25 cellular contexts compared by ENCODE assay signal in the genomic region with DNA sequence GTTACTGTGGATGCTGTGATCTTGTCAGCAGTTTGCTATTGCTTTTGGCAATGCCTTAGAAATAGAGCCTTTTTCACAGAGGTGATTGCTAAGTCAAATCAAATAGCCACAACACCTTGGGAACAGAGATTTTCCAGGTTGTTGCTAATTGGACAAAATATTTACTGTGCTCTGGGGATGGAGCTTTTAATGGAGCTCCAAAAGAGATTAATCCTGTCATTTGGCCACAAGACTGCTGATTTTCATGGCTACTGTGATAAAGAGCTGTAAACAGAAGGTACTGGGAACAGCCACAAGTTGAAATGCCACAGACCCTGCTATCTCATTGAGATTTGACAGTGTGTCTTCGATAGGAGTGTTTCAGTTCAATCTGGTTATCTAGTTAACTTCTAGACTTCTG.
"Had no signal": no experiment of that assay in that cellular context is flagged by ENCODE, and none has a peak within 500 bp of the region (broad histone marks: within the 10 kb centered on the region; RNA-seq: fewer than 3 reads in every experiment).

No MANE protein-coding gene starts in this region.

- H3K4me1 ChIP-seq: heart left ventricle, left lung, lower lobe of right lung, right atrium auricular region, spleen, testis, transverse colon had no signal

- H3K36me3 ChIP-seq: heart left ventricle, left lung, lower lobe of right lung, right atrium auricular region, spleen, transverse colon had no signal

- H3K27me3 Mint-ChIP-seq: activated CD4-positive, alpha-beta memory T cell treated with anti-CD3 and anti-CD28 coated beads for 36 hours; activated CD4-positive, alpha-beta T cell treated with anti-CD3 and anti-CD28 coated beads, Interleukin-2, amount 10 ng/mL, durations not matched to agents 24 days and 14 days; natural killer cell treated with Interleukin-12 subunit alpha and Interleukin-12 subunit beta and Interleukin-15 and Interleukin-18, amount 100 ng/mL, for 72 hours had no signal

- H3K4me3 ChIP-seq: heart left ventricle, left lung, lower lobe of right lung, mucosa of descending colon, right atrium auricular region, spleen, testis, transverse colon had no signal

- DNase-seq: activated CD4-positive, alpha-beta memory T cell treated with anti-CD3 and anti-CD28 coated beads for 36 hours; activated CD4-positive, alpha-beta T cell treated with anti-CD3 and anti-CD28 coated beads, Interleukin-2, amount 10 ng/mL, durations not matched to agents 24 days and 14 days; activated CD4-positive, CD25-positive, alpha-beta regulatory T cell treated with anti-CD3 and anti-CD28 coated beads, Interleukin-2, amount 50 U/mL, for 72 hours; activated CD8-positive, alpha-beta memory T cell treated with anti-CD3 and anti-CD28 coated beads, Interleukin-2, amount 50 U/mL, for 4 hours; activated gamma-delta T cell; activated naive CD4-positive, alpha-beta T cell treated with anti-CD3 and anti-CD28 coated beads, Interleukin-2, amount 50 U/mL, for 16 hours; activated T-cell treated with anti-CD3 and anti-CD28 coated beads, Interleukin-2, amount 50 U/mL, for 1 hour; amygdala; central memory CD4-positive, alpha-beta T cell; endodermal cell; foreskin fibroblast; heart left ventricle; hypothalamus; immature natural killer cell; left lung; lower lobe of right lung; mucosa of descending colon; spleen; stimulated activated naive CD8-positive, alpha-beta T cell treated with anti-CD3 and anti-CD28 coated beads, Interleukin-15, Interleukin-2, amounts not matched to agents 100 U/mL and 50 U/mL, for 24 hours; testis; transverse colon had no signal

- ATAC-seq: esophagus mucosa; heart left ventricle; left lung; lower lobe of right lung; mucosa of descending colon; natural killer cell treated with Interleukin-12 subunit alpha and Interleukin-12 subunit beta and Interleukin-15 and Interleukin-18, amount 100 ng/mL, for 72 hours; stimulated activated naive CD8-positive, alpha-beta T cell treated with anti-CD3 and anti-CD28 coated beads, Interleukin-15, Interleukin-2, amounts not matched to agents 100 U/mL and 50 U/mL, for 24 hours had no signal

- H3K27ac ChIP-seq: heart left ventricle, left lung, lower lobe of right lung, right atrium auricular region, spleen, testis, transverse colon had no signal

- H3K36me3 Mint-ChIP-seq: activated CD4-positive, alpha-beta memory T cell treated with anti-CD3 and anti-CD28 coated beads for 36 hours; natural killer cell treated with Interleukin-12 subunit alpha and Interleukin-12 subunit beta and Interleukin-15 and Interleukin-18, amount 100 ng/mL, for 72 hours had no signal

- H3K9me3 ChIP-seq: testis had no signal

- H3K4me3 Mint-ChIP-seq: activated CD4-positive, alpha-beta memory T cell treated with anti-CD3 and anti-CD28 coated beads for 36 hours; activated CD4-positive, alpha-beta T cell treated with anti-CD3 and anti-CD28 coated beads, Interleukin-2, amount 10 ng/mL, durations not matched to agents 24 days and 14 days; endodermal cell; immature natural killer cell; natural killer cell treated with Interleukin-12 subunit alpha and Interleukin-12 subunit beta and Interleukin-15 and Interleukin-18, amount 100 ng/mL, for 72 hours; T-helper 2 cell treated with Interferon-gamma antibody and Interleukin-4, amounts not matched to agents 5 μg/mL and 100 μg/mL, for 36 hours had no signal

- H3K27ac Mint-ChIP-seq: activated CD4-positive, alpha-beta memory T cell treated with anti-CD3 and anti-CD28 coated beads for 36 hours; activated CD4-positive, alpha-beta T cell treated with anti-CD3 and anti-CD28 coated beads, Interleukin-2, amount 10 ng/mL, durations not matched to agents 24 days and 14 days; endodermal cell; immature natural killer cell; natural killer cell treated with Interleukin-12 subunit alpha and Interleukin-12 subunit beta and Interleukin-15 and Interleukin-18, amount 100 ng/mL, for 72 hours; T-helper 2 cell treated with Interferon-gamma antibody and Interleukin-4, amounts not matched to agents 5 μg/mL and 100 μg/mL, for 36 hours had no signal

- H3K4me1 Mint-ChIP-seq: activated CD4-positive, alpha-beta T cell treated with anti-CD3 and anti-CD28 coated beads, Interleukin-2, amount 10 ng/mL, durations not matched to agents 24 days and 14 days; endodermal cell; immature natural killer cell had no signal

- H3K27me3 ChIP-seq: heart left ventricle, left lung, right atrium auricular region, spleen, testis, transverse colon had no signal
